Comparison of ENCODE assay signal across 24 cellular contexts in genomic region chr16:85208643-85209520, GRCh38.
DNase-seq lines count a peak whose midpoint lies in the region; ATAC-seq, FAIRE-seq and TF ChIP-seq lines count a peak whose summit lies in the region.
"Had no signal": no experiment of that assay in that cellular context is flagged by ENCODE, and none has a peak within 500 bp of the region (broad histone marks: within the 10 kb centered on the region; RNA-seq: fewer than 3 reads in every experiment).

No MANE protein-coding gene starts in this region.

- H3K4me1 Mint-ChIP-seq in GM23338 = peaks cover 33% of the 10 kb centered on the region

- TF ChIP-seq RAD21 in K562 (CRISPR knock-in tag; conservative IDR thresholded peaks at IDR 0.05 in 1 of 2, IDR thresholded peaks at IDR 0.05 in 1 of 2) = no peak

- no peaks in the 10 kb centered on the region for H3K9me3 Mint-ChIP-seq in GM23338
- H3K9me3 Mint-ChIP-seq: CD4-positive, alpha-beta T cell had no signal

- H2AFZ ChIP-seq in GM23338 = no peak overlapping the region
- H2AFZ ChIP-seq in K562 (ENCODE audit: low read depth, low read length) = no peak overlapping the region
- no peak overlapping the region for H2AFZ ChIP-seq in neuronal stem cell (ENCODE audit: low read length)
- H2AFZ ChIP-seq: GM23248 had no signal

- H2BK15ac ChIP-seq in neuronal stem cell (ENCODE audit: low read length) = peak overlapping the region; percentile 60

- H3K79me2 ChIP-seq in GM23338 (replicated peaks; ENCODE audit: insufficient read depth) (peaks cover 34% of the 10 kb centered on the region), K562 (ENCODE audit: control insufficient read depth, insufficient read depth, low read length) (peaks cover 12% of the 10 kb centered on the region)

- no TSS peak for BruUV-seq in K562 (replicated peaks; lab: Mats Ljungman, UMichigan)

- H2BK120ac ChIP-seq in neuronal stem cell (ENCODE audit: low read depth, low read length) = no peak overlapping the region

- H3K9me2 ChIP-seq in GM23338 (ENCODE audit: insufficient read depth) = no peaks in the 10 kb centered on the region

- H4K91ac ChIP-seq in neuronal stem cell (ENCODE audit: low read depth, low read length, poor library complexity) = no peak overlapping the region

- no peak overlapping the region for H4K8ac ChIP-seq in neuronal stem cell (ENCODE audit: low read depth, low read length)

- H3K4me2 ChIP-seq in GM23338 (no peak overlapping the region), K562 (ENCODE audit: insufficient read depth, low read length) (no peak overlapping the region), neuronal stem cell (ENCODE audit: insufficient read depth, low read length, poor library complexity, severe bottlenecking) (no peak overlapping the region)
- H3K4me2 ChIP-seq: BLaER1 had no signal

- no peak for TF ChIP-seq POLR2A in K562 (conservative IDR thresholded peaks at IDR 0.05)

- POLR2A ChIA-PET in K562 (lab: Yijun Ruan, JAX) = interaction anchor here (0.6 to 3.7 kb wide), 2 partner anchors 10 to 353 kb away, joined by 3 to 14 read pairs; no protein-coding TSS in a partner anchor

- H4K20me1 ChIP-seq in GM23338 (replicated peaks; ENCODE audit: insufficient read depth) = peaks cover 3% of the 10 kb centered on the region; the same call in 1 of the 2 replicates
- no peaks in the 10 kb centered on the region; the same call in 1 of the 2 replicates for H4K20me1 ChIP-seq in K562 (replicated peaks; ENCODE audit: control insufficient read depth, insufficient read depth, low read length)
- H4K20me1 ChIP-seq: BLaER1 had no signal

- no peak overlapping the region for H3K9ac ChIP-seq in K562 (ENCODE audit: insufficient read depth in 1 of 2, low read depth in 2 of 2, low read length in 2 of 2)
- peak overlapping the region; percentile 67 for H3K9ac ChIP-seq in neuronal stem cell (ENCODE audit: low read depth, low read length, poor library complexity)
- H3K9ac ChIP-seq: BLaER1, GM23248 had no signal

- no peaks in the 10 kb centered on the region for H3K27me3 ChIP-seq in cardiac muscle cell
- no peaks in the 10 kb centered on the region for H3K27me3 ChIP-seq in heart right ventricle
- no peaks in the 10 kb centered on the region for H3K27me3 ChIP-seq in GM23338 (ENCODE audit: insufficient read depth)
- no peaks in the 10 kb centered on the region for H3K27me3 ChIP-seq in K562 (ENCODE audit: control insufficient read depth in 2 of 2, insufficient read depth in 2 of 2, low read length in 2 of 2)
- no peaks in the 10 kb centered on the region for H3K27me3 ChIP-seq in neuronal stem cell (ENCODE audit: control insufficient read depth in 3 of 3, insufficient read depth in 3 of 3, low read depth in 1 of 3, low read length in 3 of 3)
- H3K27me3 ChIP-seq: BLaER1, SJSA1 had no signal

- no peak overlapping the region for H3K4me3 ChIP-seq in cardiac muscle cell
- H3K4me3 ChIP-seq in heart right ventricle = no peak overlapping the region
- H3K4me3 ChIP-seq in GM23338 = no peak overlapping the region
- H3K4me3 ChIP-seq in K562 = no peak overlapping the region
- no peak overlapping the region for H3K4me3 ChIP-seq in neuronal stem cell (ENCODE audit: low read length in 2 of 2)
- H3K4me3 ChIP-seq: BLaER1, GM23248, HAP-1, SJSA1 had no signal

- H3K27ac ChIP-seq in cardiac muscle cell (peak overlapping the region; percentile 92), heart right ventricle (no peak overlapping the region), GM23338 (ENCODE audit: low read depth) (no peak overlapping the region), K562 (ENCODE audit: extremely low read depth, low read depth, low read length) (no peak overlapping the region), neuronal stem cell (replicated peaks; ENCODE audit: low read length) (no peak overlapping the region)
- H3K27ac ChIP-seq: BLaER1, SJSA1 had no signal

- H3K36me3 ChIP-seq in cardiac muscle cell = no peaks in the 10 kb centered on the region
- H3K36me3 ChIP-seq in heart right ventricle = no peaks in the 10 kb centered on the region
- no peaks in the 10 kb centered on the region for H3K36me3 ChIP-seq in GM23338 (ENCODE audit: insufficient read depth)
- peaks cover 4% of the 10 kb centered on the region; the same call in 1 of the 3 replicates for H3K36me3 ChIP-seq in K562 (ENCODE audit: control insufficient read depth, insufficient read depth, low read length)
- H3K36me3 ChIP-seq in neuronal stem cell (replicated peaks in 1 of 2; ENCODE audit: control insufficient read depth in 2 of 2, insufficient read depth in 2 of 2, low read length in 2 of 2) = no peaks in the 10 kb centered on the region
- H3K36me3 ChIP-seq: BLaER1, HAP-1 had no signal

- no peak overlapping the region for H2BK12ac ChIP-seq in neuronal stem cell (ENCODE audit: low read length)

- H2BK5ac ChIP-seq in neuronal stem cell (ENCODE audit: low read length) = no peak overlapping the region

- CTCF ChIA-PET in K562 (lab: Yijun Ruan, JAX; ENCODE audit: low intra/inter-chr PET ratio) = no interaction called here

- no peak for ATAC-seq in heart right ventricle
- ATAC-seq in GM23338 = no peak
- no peak for ATAC-seq in K562
- no peak for ATAC-seq in GM18909 (IDR thresholded peaks at IDR 0.05; ENCODE audit: poor library complexity, unreplicated experiment)
- ATAC-seq: PC-3 had no signal

- H3K18ac ChIP-seq in neuronal stem cell (ENCODE audit: low read length) = peak overlapping the region; percentile 71

- intact Hi-C loops in heart right ventricle (cut with DNase I) (no loop called here), K562 (cut with micrococcal nuclease) (no loop called here)

- no peak overlapping the region for H3K4me3 Mint-ChIP-seq in GM23338
- H3K4me3 Mint-ChIP-seq: CD4-positive, alpha-beta T cell had no signal

- peak overlapping the region; percentile 95 for H2AK5ac ChIP-seq in neuronal stem cell (ENCODE audit: low read depth, low read length)

- no peaks in the 10 kb centered on the region for H3F3A ChIP-seq in GM23338 (replicated peaks; ENCODE audit: low read depth)

- H3K9me3 ChIP-seq in cardiac muscle cell (ENCODE audit: low read depth) (no peaks in the 10 kb centered on the region), heart right ventricle (no peaks in the 10 kb centered on the region), K562 (replicated peaks; ENCODE audit: control insufficient read depth, insufficient read depth, low read depth, low read length) (peaks cover 11% of the 10 kb centered on the region), neuronal stem cell (replicated peaks in 1 of 2; ENCODE audit: control insufficient read depth in 2 of 2, insufficient read depth in 1 of 2, low read depth in 1 of 2, low read length in 2 of 2) (no peaks in the 10 kb centered on the region)
- H3K9me3 ChIP-seq: HAP-1, SJSA1 had no signal

- no peak for FAIRE-seq in K562 (lab: Jason Lieb, UNC)
- FAIRE-seq: D721Med, GM18507 had no signal

- no peak overlapping the region for H3K14ac ChIP-seq in neuronal stem cell (ENCODE audit: low read length)

- TF ChIP-seq CTCF in cardiac muscle cell (IDR thresholded peaks at IDR 0.05; ENCODE audit: low read depth, low read length) (no peak), heart right ventricle (IDR thresholded peaks at IDR 0.05) (no peak), GM23338 (conservative IDR thresholded peaks at IDR 0.05; ENCODE audit: low read depth in 2 of 2) (no peak), K562 (IDR thresholded peaks at IDR 0.05 in 2 of 3, conservative IDR thresholded peaks at IDR 0.05 in 1 of 3; ENCODE audit: insufficient read depth in 2 of 3, low read depth in 1 of 3, low read length in 3 of 3) (no peak)

- no peak for DNase-seq in cardiac muscle cell (ENCODE audit: low read depth in 1 of 2, low spot score in 1 of 2)
- DNase-seq in heart right ventricle = no peak
- DNase-seq in GM23338 (ENCODE audit: low spot score) = no peak
- DNase-seq in K562 (ENCODE audit: extremely low read depth in 1 of 4, low spot score in 3 of 4) = no peak
- no peak for DNase-seq in neuronal stem cell (ENCODE audit: low spot score)
- no peak for DNase-seq in NCI-H1105 (lab: John Stamatoyannopoulos, UW)
- no peak for DNase-seq in AG08395 (ENCODE audit: low spot score)
- DNase-seq: 8988T; CD4-positive, alpha-beta T cell; GM23248; Karpas-422; NCI-H1092 treated with DMSO at 0.1 percent for 48 hours; NCI-H1436 treated with DMSO at 0.1 percent for 48 hours; NCI-H187 treated with DMSO at 0.1 percent for 48 hours; NCI-H2107; NCI-H524 treated with DMSO at 0.1 percent for 48 hours; NCI-H774; PC-3 had no signal

- TF ChIP-seq EP300 in K562 (IDR thresholded peaks at IDR 0.05; ENCODE audit: low read length) = no peak

- peaks cover 3% of the 10 kb centered on the region for H3K27me3 Mint-ChIP-seq in GM23338 (ENCODE audit: insufficient read depth, low read depth, poor library complexity)
- H3K27me3 Mint-ChIP-seq: CD4-positive, alpha-beta T cell had no signal

- H3K23ac ChIP-seq in neuronal stem cell (ENCODE audit: low read depth, low read length, poor library complexity) = peak overlapping the region; percentile 46

- H3K27ac Mint-ChIP-seq in GM23338 = peak overlapping the region; percentile 23; the same call in 1 of the 2 replicates
- H3K27ac Mint-ChIP-seq: CD4-positive, alpha-beta T cell had no signal

- H3K4me1 ChIP-seq in cardiac muscle cell (ENCODE audit: low read depth) = peaks cover 48% of the 10 kb centered on the region
- peaks cover 13 to 75% (median 38%) of the 10 kb centered on the region in 9 donors for H3K4me1 ChIP-seq in heart right ventricle
- peaks cover 14% of the 10 kb centered on the region; the same call in 1 of the 2 replicates for H3K4me1 ChIP-seq in GM23338 (ENCODE audit: insufficient read depth)
- peaks cover 8 to 50% of the 10 kb centered on the region in 2 experiments; a peak in 4 of 5 replicates for H3K4me1 ChIP-seq in K562 (replicated peaks in 1 of 2; ENCODE audit: control insufficient read depth in 2 of 2, insufficient read depth in 2 of 2, low read length in 2 of 2)
- peaks cover 18 to 27% of the 10 kb centered on the region in 2 donors for H3K4me1 ChIP-seq in neuronal stem cell (ENCODE audit: control insufficient read depth in 2 of 2, insufficient read depth in 1 of 2, low read depth in 1 of 2, low read length in 2 of 2)

- H3K79me1 ChIP-seq in neuronal stem cell (ENCODE audit: low read depth, low read length) = no peaks in the 10 kb centered on the region

- no peak overlapping the region for H3K4ac ChIP-seq in neuronal stem cell (ENCODE audit: low read length)

- WGBS in heart right ventricle, 2 donors = 90 to 95% methylated on average over 38 of the region's 38 CpGs
- WGBS in K562 (ENCODE audit: insufficient coverage, low coverage, missing lambda C conversion rate) = 94% methylated on average over 24 of the region's 38 CpGs
- no CpG with 5 or more reads among the region's 38 CpGs for WGBS in neuronal stem cell (ENCODE audit: extremely low coverage in 2 of 2, insufficient read length in 2 of 2, insufficient replicate concordance in 1 of 2), 2 donors

- in situ Hi-C loops in K562 (cut with MboI) = no loop called here

- no peaks in the 10 kb centered on the region; the same call in 2 of the 3 replicates for H3K36me3 Mint-ChIP-seq in GM23338 (ENCODE audit: low read depth)

- H3K9me1 ChIP-seq in K562 (ENCODE audit: control insufficient read depth, insufficient read depth, low read length) = no peaks in the 10 kb centered on the region

TF ChIP-seq in GM23338, 12 proteins besides CTCF, POLR2A, EP300 and RAD21 (continues in another document):
- TF ChIP-seq CREB1 (CRISPR knock-in tag; IDR thresholded peaks at IDR 0.05; ENCODE audit: low read depth) = no peak

TF ChIP-seq in K562, 482 proteins besides CTCF, POLR2A, EP300 and RAD21 (continues in another document):
- TF ChIP-seq PYGO2 (tag; IDR thresholded peaks at IDR 0.05) (no peak), ZFP36 (IDR thresholded peaks at IDR 0.05; ENCODE audit: low read depth, low read length, partially characterized antibody) (peak; percentile 7)
